In the genomic region with DNA sequence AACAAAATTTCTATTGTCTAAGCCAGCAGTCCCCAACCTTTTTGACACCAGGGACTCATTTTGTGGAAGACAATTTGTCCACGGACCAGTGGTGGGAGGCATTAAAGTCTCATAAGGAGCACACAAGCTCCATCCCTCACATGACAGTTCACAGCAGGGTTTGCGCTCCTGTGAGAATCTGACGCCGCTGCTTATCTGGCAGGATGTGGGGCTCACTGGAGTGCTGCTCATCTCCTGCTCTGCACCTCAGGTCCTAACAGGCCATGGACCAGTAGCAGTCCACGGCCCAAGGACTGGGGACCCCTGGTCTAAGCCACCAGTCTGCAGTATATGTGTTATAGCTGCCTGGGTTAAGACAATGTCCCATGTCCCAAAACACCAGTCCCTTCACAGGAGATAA, we compare ENCODE assay signal across 21 cellular contexts.
DNase-seq lines count a peak whose midpoint lies in the region; ATAC-seq lines count a peak whose summit lies in the region.
"Had no signal": no experiment of that assay in that cellular context is flagged by ENCODE, and none has a peak within 500 bp of the region (broad histone marks: within the 10 kb centered on the region; RNA-seq: fewer than 3 reads in every experiment).

No MANE protein-coding gene starts in this region.

- DNase-seq in T-helper 1 cell (no peak), SIG-M5 treated with dmso at 0.1 percent for 504 hours (lab: John Stamatoyannopoulos, UW; ENCODE audit: unreplicated experiment) (no peak)
- DNase-seq in stimulated activated naive CD8-positive, alpha-beta T cell treated with anti-CD3 and anti-CD28 coated beads, Interleukin-15, Interleukin-2, amounts not matched to agents 100 U/mL and 50 U/mL, for 24 hours, result no peak
- no peak for DNase-seq in effector memory CD8-positive, alpha-beta T cell
- DNase-seq: activated gamma-delta T cell; GF-D8; heart right ventricle; left lung; NCI-H1694 treated with DMSO at 0.1 percent for 48 hours; NCI-H2171 treated with DMSO at 0.1 percent for 48 hours; NCI-H526 treated with DMSO at 0.1 percent for 48 hours; sigmoid colon; stimulated activated naive CD4-positive, alpha-beta T cell treated with Interleukin-2 at 50 U/mL for 16 hours; T-helper 9 cell; transverse colon had no signal

- H3K27ac Mint-ChIP-seq in T-helper 1 cell treated with Interleukin-12 subunit alpha and Interleukin-12 subunit beta and Interleukin-4 antibody, amounts not matched to agents 30 μg/mL and 1 μg/mL, for 36 hours, result peak overlapping the region; percentile 5
- peak overlapping the region; percentile 62 for H3K27ac Mint-ChIP-seq in stimulated activated naive CD8-positive, alpha-beta T cell treated with anti-CD3 and anti-CD28 coated beads, Interleukin-15, Interleukin-2, amounts not matched to agents 100 ng/mL and 50 ng/mL, for 24 hours
- peak overlapping the region; percentile 23 to 72 for H3K27ac Mint-ChIP-seq in effector memory CD8-positive, alpha-beta T cell
- H3K27ac Mint-ChIP-seq: progenitor cell of endocrine pancreas, WTC11 had no signal

- H3K27me3 Mint-ChIP-seq in T-helper 1 cell treated with Interleukin-12 subunit alpha and Interleukin-12 subunit beta and Interleukin-4 antibody, amounts not matched to agents 30 μg/mL and 1 μg/mL, for 36 hours (ENCODE audit: low read depth), result no peaks in the 10 kb centered on the region
- H3K27me3 Mint-ChIP-seq in stimulated activated naive CD8-positive, alpha-beta T cell treated with anti-CD3 and anti-CD28 coated beads, Interleukin-15, Interleukin-2, amounts not matched to agents 100 ng/mL and 50 ng/mL, for 24 hours, result no peaks in the 10 kb centered on the region
- H3K27me3 Mint-ChIP-seq in effector memory CD8-positive, alpha-beta T cell, result no peaks in the 10 kb centered on the region
- H3K27me3 Mint-ChIP-seq: progenitor cell of endocrine pancreas had no signal

- H3K9me3 Mint-ChIP-seq in T-helper 1 cell treated with Interleukin-12 subunit alpha and Interleukin-12 subunit beta and Interleukin-4 antibody, amounts not matched to agents 30 μg/mL and 1 μg/mL, for 36 hours, result no peaks in the 10 kb centered on the region
- no peaks in the 10 kb centered on the region for H3K9me3 Mint-ChIP-seq in stimulated activated naive CD8-positive, alpha-beta T cell treated with anti-CD3 and anti-CD28 coated beads, Interleukin-15, Interleukin-2, amounts not matched to agents 100 ng/mL and 50 ng/mL, for 24 hours
- no peaks in the 10 kb centered on the region for H3K9me3 Mint-ChIP-seq in effector memory CD8-positive, alpha-beta T cell
- H3K9me3 Mint-ChIP-seq: WTC11 had no signal

- ATAC-seq in stimulated activated naive CD8-positive, alpha-beta T cell treated with anti-CD3 and anti-CD28 coated beads, Interleukin-15, Interleukin-2, amounts not matched to agents 100 U/mL and 50 U/mL, for 24 hours, result no peak
- no peak for ATAC-seq in effector memory CD8-positive, alpha-beta T cell (replicated peaks)
- ATAC-seq in HG03520 (IDR thresholded peaks at IDR 0.05; ENCODE audit: unreplicated experiment), result no peak
- no peak for ATAC-seq in GM19328 (IDR thresholded peaks at IDR 0.05; ENCODE audit: unreplicated experiment)
- ATAC-seq: heart right ventricle, left lung, WTC11 had no signal

- H3K4me1 Mint-ChIP-seq in T-helper 1 cell treated with Interleukin-12 subunit alpha and Interleukin-12 subunit beta and Interleukin-4 antibody, amounts not matched to agents 30 μg/mL and 1 μg/mL, for 36 hours (ENCODE audit: low read depth), result peaks cover 62% of the 10 kb centered on the region
- peaks cover 96% of the 10 kb centered on the region for H3K4me1 Mint-ChIP-seq in stimulated activated naive CD8-positive, alpha-beta T cell treated with anti-CD3 and anti-CD28 coated beads, Interleukin-15, Interleukin-2, amounts not matched to agents 100 ng/mL and 50 ng/mL, for 24 hours (ENCODE audit: low read depth)
- peaks cover 37 to 44% of the 10 kb centered on the region in 2 donors for H3K4me1 Mint-ChIP-seq in effector memory CD8-positive, alpha-beta T cell (ENCODE audit: low read depth in 2 of 2)

- H3K4me3 Mint-ChIP-seq in T-helper 1 cell treated with Interleukin-12 subunit alpha and Interleukin-12 subunit beta and Interleukin-4 antibody, amounts not matched to agents 30 μg/mL and 1 μg/mL, for 36 hours, result no peak overlapping the region
- H3K4me3 Mint-ChIP-seq in stimulated activated naive CD8-positive, alpha-beta T cell treated with anti-CD3 and anti-CD28 coated beads, Interleukin-15, Interleukin-2, amounts not matched to agents 100 ng/mL and 50 ng/mL, for 24 hours, result peak overlapping the region; percentile 24
- H3K4me3 Mint-ChIP-seq in effector memory CD8-positive, alpha-beta T cell, result no peak overlapping the region
- H3K4me3 Mint-ChIP-seq: WTC11 had no signal

- peaks cover 38% of the 10 kb centered on the region for H3K36me3 Mint-ChIP-seq in T-helper 1 cell treated with Interleukin-12 subunit alpha and Interleukin-12 subunit beta and Interleukin-4 antibody, amounts not matched to agents 30 μg/mL and 1 μg/mL, for 36 hours (ENCODE audit: low read depth)
- peaks cover 12% of the 10 kb centered on the region for H3K36me3 Mint-ChIP-seq in stimulated activated naive CD8-positive, alpha-beta T cell treated with anti-CD3 and anti-CD28 coated beads, Interleukin-15, Interleukin-2, amounts not matched to agents 100 ng/mL and 50 ng/mL, for 24 hours (ENCODE audit: low read depth)
- H3K36me3 Mint-ChIP-seq in effector memory CD8-positive, alpha-beta T cell (ENCODE audit: insufficient read depth), result peaks cover 13% of the 10 kb centered on the region
- H3K36me3 Mint-ChIP-seq: WTC11 had no signal

Comparison
In these comparisons a context has a peak if more than half of its experiments do, and no peak if none do; other contexts are left out.
1. H3K27ac Mint-ChIP-seq: peak in every context shown above with its lines; median percentile 62 in stimulated activated naive CD8-positive, alpha-beta T cell treated with anti-CD3 and anti-CD28 coated beads, Interleukin-15, Interleukin-2, amounts not matched to agents 100 ng/mL and 50 ng/mL, for 24 hours; 48 in effector memory CD8-positive, alpha-beta T cell; 5 in T-helper 1 cell treated with Interleukin-12 subunit alpha and Interleukin-12 subunit beta and Interleukin-4 antibody, amounts not matched to agents 30 μg/mL and 1 μg/mL, for 36 hours.